8 cellular contexts compared by ENCODE assay signal in the genomic region with DNA sequence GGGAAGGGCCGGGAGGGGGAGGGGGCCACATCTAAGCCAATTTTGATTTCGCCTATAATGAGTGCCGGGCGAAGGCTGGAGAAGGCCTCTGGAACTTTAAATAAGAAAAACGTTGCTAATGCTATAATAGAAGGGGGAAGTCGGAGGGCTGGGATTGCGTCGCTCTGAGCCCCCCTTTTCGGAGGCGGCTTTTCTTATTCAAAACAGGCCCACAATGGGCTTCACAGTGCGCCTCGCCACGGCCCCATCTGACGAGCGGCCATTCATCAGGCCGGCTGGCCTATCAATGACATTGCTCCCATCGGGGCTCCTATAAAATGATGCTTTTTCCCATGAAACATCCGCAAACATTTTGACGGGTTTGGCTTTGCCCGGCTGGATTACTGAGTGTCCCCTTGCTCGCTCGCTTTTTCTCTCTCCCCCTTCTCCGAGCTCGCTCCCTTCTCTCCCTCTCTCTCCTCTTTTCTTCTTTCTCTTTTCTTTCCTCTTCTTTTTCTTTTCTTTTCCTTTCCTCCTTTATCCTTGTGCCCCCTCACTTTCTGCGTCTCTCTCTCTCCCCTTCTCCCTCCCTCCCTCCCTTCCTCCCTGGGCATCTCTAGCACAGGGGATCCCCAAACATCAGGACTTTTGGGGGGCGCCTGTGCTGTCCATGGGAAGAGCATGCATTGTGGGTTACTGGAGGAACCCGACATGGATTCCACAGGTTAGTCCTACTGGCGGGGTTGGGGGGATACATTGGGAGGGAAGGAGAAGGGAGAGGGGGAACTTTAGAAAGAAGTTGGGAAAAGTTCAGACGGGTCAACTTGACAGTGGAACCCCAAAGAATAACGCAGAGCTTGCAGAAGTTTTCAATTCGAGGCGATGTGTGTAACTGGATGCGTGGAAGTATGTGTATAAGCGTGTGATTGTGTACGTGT. TPM values are rescaled to one million over a fixed set of nuclear protein-coding genes. Genes with fewer than 3 reads are reported as not detected.
A peak's percentile ranks its signal among the peaks of the same experiment; 100 is the strongest.
DNase-seq lines count a peak whose midpoint lies in the region; ATAC-seq and TF ChIP-seq lines count a peak whose summit lies in the region.

A gene (plus strand): TSS at position 344 of the 917 bp plus-strand sequence. CDS start 317 bp downstream, at position 661.

- H3K4me3 ChIP-seq in AG04450 (ENCODE audit: low read depth, low read length) (peak within 1 kb of the TSS; percentile 43), HEK293 (ENCODE audit: low read depth, low read length) (peak within 1 kb of the TSS; percentile 38), muscle layer of colon (ENCODE audit: low read depth in 1 of 2, low read length in 2 of 2) (peak within 1 kb of the TSS; percentile 33 to 41)

- DNase-seq in AG04450 (ENCODE audit: low read depth, low spot score), result no peak
- peak; percentile 12 for DNase-seq in cerebellar cortex (ENCODE audit: low spot score)
- no peak for DNase-seq in NOMO-1 treated with DMSO at 0.1 percent for 48 hours (lab: John Stamatoyannopoulos, UW; ENCODE audit: unreplicated experiment)
- no peak for DNase-seq in epidermal melanocyte (ENCODE audit: insufficient read length, low spot score)

- POLR2A ChIA-PET in AG04450 (lab: Yijun Ruan, JAX), result interaction anchor here (0.6 kb wide), 1 partner anchor 260 kb away, joined by 3 read pairs; no protein-coding TSS in a partner anchor
- POLR2A ChIA-PET in HEK293 (lab: Yijun Ruan, JAX), result no interaction called here

- no peak within 1 kb of the TSS for H3K9ac ChIP-seq in muscle layer of colon (ENCODE audit: low read length)

- H3K9me3 ChIP-seq in AG04450 (ENCODE audit: control insufficient read depth, insufficient read depth, low read length) (peaks cover 7% of the 10 kb centered on the region; the same call in 1 of the 2 replicates), HEK293 (ENCODE audit: control insufficient read depth, insufficient read depth, low read depth, low read length) (no peaks in the 10 kb centered on the region), muscle layer of colon (ENCODE audit: low read length) (no peaks in the 10 kb centered on the region)

- CTCF ChIA-PET in AG04450 (lab: Charles Lee), result no interaction called here
- CTCF ChIA-PET in HEK293 (lab: Yijun Ruan, JAX), result no interaction called here

- H3K27ac ChIP-seq in AG04450 (ENCODE audit: low read depth, low read length), result no peak within 1 kb of the TSS
- no peak within 1 kb of the TSS for H3K27ac ChIP-seq in HEK293 (ENCODE audit: extremely low read depth, low read depth, low read length)
- H3K27ac ChIP-seq in muscle layer of colon (ENCODE audit: low read depth, low read length), result no peak within 1 kb of the TSS

- TF ChIP-seq CTCF in AG04450 (IDR thresholded peaks at IDR 0.05; ENCODE audit: low read depth, low read length), result no peak
- no peak for TF ChIP-seq CTCF in HEK293 (tag by site-specific recombination; IDR thresholded peaks at IDR 0.05)

- H3K27me3 ChIP-seq in AG04450 (ENCODE audit: control insufficient read depth, insufficient read depth, low read length) (peaks cover 83% of the 10 kb centered on the region), muscle layer of colon (ENCODE audit: control insufficient read depth in 1 of 2, insufficient read depth in 2 of 2, low read length in 2 of 2) (peaks cover 42 to 91% of the 10 kb centered on the region in 2 donors)

- H3K36me3 ChIP-seq in HEK293 (ENCODE audit: control insufficient read depth in 2 of 2, insufficient read depth in 1 of 2, low read length in 2 of 2) (no peaks in the 10 kb centered on the region), muscle layer of colon (ENCODE audit: insufficient read depth, low read length) (no peaks in the 10 kb centered on the region)

- ATAC-seq in GM19467 (IDR thresholded peaks at IDR 0.05; ENCODE audit: unreplicated experiment), result no peak
- ATAC-seq in GM21529 (IDR thresholded peaks at IDR 0.05; ENCODE audit: unreplicated experiment), result no peak

- H3K4me1 ChIP-seq in HEK293 (ENCODE audit: control insufficient read depth, insufficient read depth, low read length), result no peaks in the 10 kb centered on the region; the same call in 1 of the 2 replicates
- peaks cover 8% of the 10 kb centered on the region for H3K4me1 ChIP-seq in muscle layer of colon (ENCODE audit: insufficient read depth, low read length)

TF ChIP-seq in HEK293, 187 proteins besides CTCF, POLR2A, EP300 and RAD21:
- peak; percentile 37; the same call in 1 of the 2 replicates for TF ChIP-seq ZNF366 (tag by site-specific recombination; conservative IDR thresholded peaks at IDR 0.05)
- TF ChIP-seq PRDM1 (tag by site-specific recombination; IDR thresholded peaks at IDR 0.05), result peak; percentile 20; the same call in 1 of the 2 replicates
- no peak for TF ChIP-seq ZNF350 (tag by site-specific recombination; IDR thresholded peaks at IDR 0.05)
- TF ChIP-seq SCRT2 (tag by site-specific recombination; IDR thresholded peaks at IDR 0.05), result peak; percentile 47; the same call in 1 of the 2 replicates

RNA-seq across cellular contexts. Expression of the gene that starts here (rescaled TPM):
- not detected in 2 replicates for polyA plus RNA-seq in AG04450 (2011; rRNA removed)
- polyA minus RNA-seq in AG04450 (2011; rRNA and poly(A)+ RNA removed), result not detected in 2 replicates
